In genomic region chr18:33666915-33667314, GRCh38 we compare ENCODE assay signal across 19 cellular contexts.
"Had no signal": no experiment of that assay in that cellular context is flagged by ENCODE, and none has a peak within 500 bp of the region (broad histone marks: within the 10 kb centered on the region; RNA-seq: fewer than 3 reads in every experiment).

No MANE protein-coding gene starts in this region.

- H3K9ac ChIP-seq: parathyroid adenoma had no signal

- H3K36me3 ChIP-seq: breast epithelium, gastrocnemius medialis, heart right ventricle, left lung, neutrophil, thoracic aorta had no signal

- H3K27ac ChIP-seq: breast epithelium, epithelial cell of prostate, gastrocnemius medialis, heart right ventricle, left lung, neutrophil, parathyroid adenoma, thoracic aorta had no signal

- H3K79me2 ChIP-seq: parathyroid adenoma had no signal

- H3K4me1 ChIP-seq: breast epithelium, gastrocnemius medialis, heart right ventricle, left lung, parathyroid adenoma had no signal

- DNase-seq: activated CD4-positive, alpha-beta T cell treated with anti-CD3 and anti-CD28 coated beads, Interleukin-2, amount 50 U/mL, for 48 hours; activated naive CD4-positive, alpha-beta T cell treated with anti-CD3 and anti-CD28 coated beads for 36 hours; activated naive CD8-positive, alpha-beta T cell treated with anti-CD3 and anti-CD28 coated beads, Interleukin-2, amount 50 U/mL, for 24 hours; aorta; dermis blood vessel endothelial cell; effector memory CD8-positive, alpha-beta T cell; gastrocnemius medialis; heart right ventricle; islet precursor cell; left lung; naive B cell; stimulated activated CD4-positive, alpha-beta T cell treated with anti-CD3 and anti-CD28 coated beads, Interleukin-12 subunit alpha, Interleukin-12 subunit beta, amount 100 ng/mL, for 4 hours; stimulated activated CD4-positive, alpha-beta T cell treated with anti-CD3 and anti-CD28 coated beads, Interleukin-2, amount 100 ng/mL, for 24 hours; T-helper 9 cell had no signal

- H3K27me3 ChIP-seq: breast epithelium, gastrocnemius medialis, heart right ventricle, left lung, neutrophil had no signal

- H3K4me3 ChIP-seq: breast epithelium, gastrocnemius medialis, heart right ventricle, left lung, thoracic aorta had no signal

- ATAC-seq: activated naive CD8-positive, alpha-beta T cell treated with anti-CD3 and anti-CD28 coated beads, Interleukin-2, amount 50 U/mL, for 24 hours; effector memory CD8-positive, alpha-beta T cell; gastrocnemius medialis; heart right ventricle; left lung had no signal

- H3K9me3 ChIP-seq: breast epithelium, gastrocnemius medialis, heart right ventricle, left lung, neutrophil, thoracic aorta had no signal

- H2AFZ ChIP-seq: parathyroid adenoma had no signal
